Comparison of ENCODE assay signal across 10 cellular contexts in genomic region chr4:123986268-123986798, GRCh38.
DNase-seq lines count a peak whose midpoint lies in the region; ATAC-seq and TF ChIP-seq lines count a peak whose summit lies in the region.
"Had no signal": no experiment of that assay in that cellular context is flagged by ENCODE, and none has a peak within 500 bp of the region (broad histone marks: within the 10 kb centered on the region; RNA-seq: fewer than 3 reads in every experiment).

No MANE protein-coding gene starts in this region.

- no peak for ATAC-seq in HCT116
- no peak for ATAC-seq in activated CD8-positive, alpha-beta T cell treated with anti-CD3 and anti-CD28 coated beads, Interleukin-2, amount 10 ng/mL, durations not matched to agents 7 days and 5 days
- no peak for ATAC-seq in activated CD4-positive, CD25-positive, alpha-beta regulatory T cell treated with anti-CD3 and anti-CD28 coated beads, Interleukin-2, amount 50 U/mL, for 24 hours
- ATAC-seq: activated CD8-positive, alpha-beta memory T cell treated with anti-CD3 and anti-CD28 coated beads, Interleukin-2, amount 10 ng/mL, durations not matched to agents 7 days and 5 days had no signal

- RAD21 ChIA-PET in HCT116 (lab: Charles Lee; ENCODE audit: low non-redundant PET in 1 of 2, low total read pairs in 2 of 2, uncharacterized antibody in 2 of 2, unreplicated experiment in 2 of 2) = no interaction called here

- no peaks in the 10 kb centered on the region for H3K27me3 ChIP-seq in HCT116 (ENCODE audit: insufficient read depth, low read length)
- no peaks in the 10 kb centered on the region for H3K27me3 ChIP-seq in stomach

- H3K27me3 Mint-ChIP-seq in activated CD8-positive, alpha-beta T cell treated with anti-CD3 and anti-CD28 coated beads, Interleukin-2, amount 10 ng/mL, durations not matched to agents 7 days and 5 days (ENCODE audit: low read depth) = no peaks in the 10 kb centered on the region
- H3K27me3 Mint-ChIP-seq: activated CD8-positive, alpha-beta memory T cell treated with anti-CD3 and anti-CD28 coated beads, Interleukin-2, amount 10 ng/mL, durations not matched to agents 7 days and 5 days had no signal

- no peak overlapping the region for H3K4me3 ChIP-seq in HCT116 (replicated peaks in 1 of 2; ENCODE audit: low read depth in 1 of 2, low read length in 2 of 2)
- H3K4me3 ChIP-seq in stomach = no peak overlapping the region

- H3K36me3 Mint-ChIP-seq in activated CD8-positive, alpha-beta T cell treated with anti-CD3 and anti-CD28 coated beads, Interleukin-2, amount 10 ng/mL, durations not matched to agents 7 days and 5 days (ENCODE audit: low read depth) = no peaks in the 10 kb centered on the region
- H3K36me3 Mint-ChIP-seq: activated CD8-positive, alpha-beta memory T cell treated with anti-CD3 and anti-CD28 coated beads, Interleukin-2, amount 10 ng/mL, durations not matched to agents 7 days and 5 days had no signal

- no peaks in the 10 kb centered on the region for H3K9me3 Mint-ChIP-seq in activated CD8-positive, alpha-beta T cell treated with anti-CD3 and anti-CD28 coated beads, Interleukin-2, amount 10 ng/mL, durations not matched to agents 7 days and 5 days (ENCODE audit: insufficient read depth)

- TF ChIP-seq POLR2A in HCT116 (IDR thresholded peaks at IDR 0.05; ENCODE audit: borderline replicate concordance, extremely low read depth, insufficient read depth, insufficient read length) = no peak
- TF ChIP-seq POLR2A in stomach (IDR thresholded peaks at IDR 0.05) = no peak

- H3K27ac ChIP-seq in HCT116 (ENCODE audit: low read depth, low read length) = no peak overlapping the region
- H3K27ac ChIP-seq in stomach = peak overlapping the region in 3 of 5 donors; percentile 25 to 68 (median 28)
- H3K27ac ChIP-seq: parathyroid adenoma had no signal

- no peaks in the 10 kb centered on the region for H3K79me2 ChIP-seq in HCT116 (ENCODE audit: insufficient read depth, low read length)
- H3K79me2 ChIP-seq: parathyroid adenoma had no signal

- POLR2A ChIA-PET in HCT116 (lab: Charles Lee) = no interaction called here
- POLR2A ChIA-PET in activated CD8-positive, alpha-beta T cell treated with anti-CD3 and anti-CD28 coated beads, Interleukin-2, amount 10 ng/mL, durations not matched to agents 7 days and 5 days (lab: Charles Lee) = no interaction called here

- no peak for TF ChIP-seq EP300 in stomach (IDR thresholded peaks at IDR 0.05)

- H3K4me1 ChIP-seq in HCT116 (ENCODE audit: control insufficient read depth in 1 of 2, insufficient read depth in 2 of 2, low read length in 2 of 2) (no peaks in the 10 kb centered on the region), stomach (no peaks in the 10 kb centered on the region)
- H3K4me1 ChIP-seq: parathyroid adenoma had no signal

- no peak overlapping the region for H3K4me2 ChIP-seq in HCT116 (ENCODE audit: low read length)

- CTCF ChIA-PET in HCT116 (lab: Charles Lee) = no interaction called here
- CTCF ChIA-PET in activated CD8-positive, alpha-beta T cell treated with anti-CD3 and anti-CD28 coated beads, Interleukin-2, amount 10 ng/mL, durations not matched to agents 7 days and 5 days (lab: Charles Lee) = no interaction called here

- H3K9me2 ChIP-seq in HCT116 (ENCODE audit: insufficient read depth) = no peaks in the 10 kb centered on the region

- TF ChIP-seq CTCF in HCT116 (IDR thresholded peaks at IDR 0.05 in 2 of 3, conservative IDR thresholded peaks at IDR 0.05 in 1 of 3; ENCODE audit: borderline replicate concordance in 1 of 3, insufficient read depth in 1 of 3, low read depth in 2 of 3, low read length in 2 of 3) (no peak), stomach (IDR thresholded peaks at IDR 0.05) (no peak)

- 46 to 78% (median 61%) methylated on average over 2 of the region's 2 CpGs for WGBS in stomach, 5 donors

- no peak overlapping the region for H3K9ac ChIP-seq in HCT116 (ENCODE audit: low read length)
- H3K9ac ChIP-seq: parathyroid adenoma had no signal

- H3K36me3 ChIP-seq in HCT116 (ENCODE audit: control insufficient read depth in 1 of 2, insufficient read depth in 2 of 2, low read length in 2 of 2) (no peaks in the 10 kb centered on the region), stomach (no peaks in the 10 kb centered on the region)

- H4K20me1 ChIP-seq in HCT116 (ENCODE audit: insufficient read depth) = no peaks in the 10 kb centered on the region

- BruUV-seq in HCT116 (replicated peaks; lab: Mats Ljungman, UMichigan) = no TSS peak

- no peak overlapping the region for H3K4me3 Mint-ChIP-seq in activated CD8-positive, alpha-beta T cell treated with anti-CD3 and anti-CD28 coated beads, Interleukin-2, amount 10 ng/mL, durations not matched to agents 7 days and 5 days
- H3K4me3 Mint-ChIP-seq: activated CD8-positive, alpha-beta memory T cell treated with anti-CD3 and anti-CD28 coated beads, Interleukin-2, amount 10 ng/mL, durations not matched to agents 7 days and 5 days had no signal

- DNase-seq in HCT116 (ENCODE audit: low read depth, low spot score) (no peak), brain pericyte (ENCODE audit: low read depth, low spot score) (peak; percentile 66), hepatic stellate cell (ENCODE audit: low spot score) (peak; percentile 47), stomach (no peak), NCI-H446 (lab: John Stamatoyannopoulos, UW) (no peak)
- no peak for DNase-seq in activated CD8-positive, alpha-beta T cell treated with anti-CD3 and anti-CD28 coated beads, Interleukin-2, amount 10 ng/mL, durations not matched to agents 7 days and 5 days
- no peak for DNase-seq in central memory CD4-positive, alpha-beta T cell
- DNase-seq: activated CD8-positive, alpha-beta memory T cell treated with anti-CD3 and anti-CD28 coated beads, Interleukin-2, amount 10 ng/mL, durations not matched to agents 7 days and 5 days had no signal

- H3K9me3 ChIP-seq in HCT116 (ENCODE audit: control insufficient read depth in 1 of 2, insufficient read depth in 1 of 2, low read depth in 1 of 2, low read length in 2 of 2) = no peaks in the 10 kb centered on the region
- H3K9me3 ChIP-seq in stomach = peaks cover 0 to 8% (median 0%) of the 10 kb centered on the region in 4 donors

- no peak for TF ChIP-seq RAD21 in HCT116 (IDR thresholded peaks at IDR 0.05; ENCODE audit: low read depth)

- H3K4me1 Mint-ChIP-seq in activated CD8-positive, alpha-beta T cell treated with anti-CD3 and anti-CD28 coated beads, Interleukin-2, amount 10 ng/mL, durations not matched to agents 7 days and 5 days (ENCODE audit: low read depth) = no peaks in the 10 kb centered on the region
- H3K4me1 Mint-ChIP-seq: activated CD8-positive, alpha-beta memory T cell treated with anti-CD3 and anti-CD28 coated beads, Interleukin-2, amount 10 ng/mL, durations not matched to agents 7 days and 5 days had no signal

- peak overlapping the region; percentile 22 for H2AFZ ChIP-seq in HCT116 (ENCODE audit: low read depth, low read length, poor library complexity, severe bottlenecking)
- H2AFZ ChIP-seq: parathyroid adenoma had no signal

- no peak overlapping the region for H3K27ac Mint-ChIP-seq in activated CD8-positive, alpha-beta T cell treated with anti-CD3 and anti-CD28 coated beads, Interleukin-2, amount 10 ng/mL, durations not matched to agents 7 days and 5 days
- H3K27ac Mint-ChIP-seq: activated CD8-positive, alpha-beta memory T cell treated with anti-CD3 and anti-CD28 coated beads, Interleukin-2, amount 10 ng/mL, durations not matched to agents 7 days and 5 days had no signal

- intact Hi-C loops in HCT116 (cut with micrococcal nuclease) (no loop called here), stomach (cut with DNase I; ENCODE audit: low total_unique reads) (no loop called here)

TF ChIP-seq in HCT116, 20 proteins besides CTCF, POLR2A, EP300 and RAD21:
- TF ChIP-seq EGR1 (IDR thresholded peaks at IDR 0.05; ENCODE audit: low read depth) = no peak
- no peak for TF ChIP-seq SRF (IDR thresholded peaks at IDR 0.05; ENCODE audit: low read depth)
- TF ChIP-seq EZH2 (IDR thresholded peaks at IDR 0.05) = no peak
- TF ChIP-seq JUND (IDR thresholded peaks at IDR 0.05) = no peak
- no peak for TF ChIP-seq ZFX (IDR thresholded peaks at IDR 0.05)
- TF ChIP-seq POLR2AphosphoS5 (IDR thresholded peaks at IDR 0.05; ENCODE audit: low read depth, low read length) = no peak
- TF ChIP-seq CEBPB (IDR thresholded peaks at IDR 0.05; ENCODE audit: low read depth) = no peak
- TF ChIP-seq, protein P1, sequence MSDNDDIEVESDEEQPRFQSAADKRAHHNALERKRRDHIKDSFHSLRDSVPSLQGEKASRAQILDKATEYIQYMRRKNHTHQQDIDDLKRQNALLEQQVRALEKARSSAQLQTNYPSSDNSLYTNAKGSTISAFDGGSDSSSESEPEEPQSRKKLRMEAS (IDR thresholded peaks at IDR 0.05) = no peak
- no peak for TF ChIP-seq SP1 (IDR thresholded peaks at IDR 0.05; ENCODE audit: low read depth)
- TF ChIP-seq EZH2phosphoT487 (IDR thresholded peaks at IDR 0.05; ENCODE audit: borderline replicate concordance) = no peak
- no peak for TF ChIP-seq ZNF274 (IDR thresholded peaks at IDR 0.05; ENCODE audit: low read depth, low read length)
- TF ChIP-seq CBX3 (IDR thresholded peaks at IDR 0.05; ENCODE audit: low read depth) = no peak
- no peak for TF ChIP-seq ZBTB33 (IDR thresholded peaks at IDR 0.05; ENCODE audit: extremely low read depth, insufficient replicate concordance, low read length)
TF ChIP-seq in HCT116: peak in this region for 0.

Comparison
In these comparisons a context has a peak if more than half of its experiments do, and no peak if none do; other contexts are left out.
1. DNase-seq: peak in brain pericyte (single experiment) and hepatic stellate cell (single experiment); none in HCT116 (single experiment), stomach (single experiment), activated CD8-positive, alpha-beta T cell treated with anti-CD3 and anti-CD28 coated beads, Interleukin-2, amount 10 ng/mL, durations not matched to agents 7 days and 5 days (single experiment), central memory CD4-positive, alpha-beta T cell (single experiment) and NCI-H446 (0 of 2).